Comparison of ENCODE assay signal across 18 cellular contexts in genomic region chr3:186945255-186945823, GRCh38. TPM values are rescaled to one million over a fixed set of nuclear protein-coding genes. Genes with fewer than 3 reads are reported as not detected.
DNase-seq lines count a peak whose midpoint lies in the region; ATAC-seq, FAIRE-seq and TF ChIP-seq lines count a peak whose summit lies in the region.
"Had no signal": no experiment of that assay in that cellular context is flagged by ENCODE, and none has a peak within 500 bp of the region (broad histone marks: within the 10 kb centered on the region; RNA-seq: fewer than 3 reads in every experiment).

No MANE protein-coding gene starts in this region.

- no peak for TF ChIP-seq EP300 in K562 (IDR thresholded peaks at IDR 0.05; ENCODE audit: low read length)

- TF ChIP-seq RAD21 in K562 (CRISPR knock-in tag; conservative IDR thresholded peaks at IDR 0.05 in 1 of 2, IDR thresholded peaks at IDR 0.05 in 1 of 2), result no peak

- CTCF ChIA-PET in K562 (lab: Yijun Ruan, JAX; ENCODE audit: low intra/inter-chr PET ratio), result no interaction called here

- H3K36me3 ChIP-seq in left ventricle myocardium inferior (peaks cover 12% of the 10 kb centered on the region), K562 (ENCODE audit: control insufficient read depth, insufficient read depth, low read length) (peaks cover 60% of the 10 kb centered on the region), mesendoderm (ENCODE audit: control insufficient read depth, insufficient read depth, low read length) (no peaks in the 10 kb centered on the region), upper lobe of right lung (peaks cover 12% of the 10 kb centered on the region)

- H2BK15ac ChIP-seq in mesendoderm (replicated peaks; ENCODE audit: low read depth), result no peak overlapping the region

- H3K4me2 ChIP-seq in K562 (ENCODE audit: insufficient read depth, low read length) (no peak overlapping the region), mesendoderm (ENCODE audit: low read length) (no peak overlapping the region)

- H3K9me3 ChIP-seq in left ventricle myocardium inferior (replicated peaks) (no peaks in the 10 kb centered on the region), K562 (replicated peaks; ENCODE audit: control insufficient read depth, insufficient read depth, low read depth, low read length) (no peaks in the 10 kb centered on the region), upper lobe of right lung (no peaks in the 10 kb centered on the region)

- H3K18ac ChIP-seq in mesendoderm (ENCODE audit: low read length), result no peak overlapping the region

- H3K27ac ChIP-seq in left ventricle myocardium inferior (replicated peaks) (peak overlapping the region; percentile 98), K562 (ENCODE audit: extremely low read depth, low read depth, low read length) (no peak overlapping the region), mesendoderm (ENCODE audit: low read depth, low read length) (peak overlapping the region; percentile 57), upper lobe of right lung (peak overlapping the region; percentile 3)

- no TSS peak for BruUV-seq in K562 (replicated peaks; lab: Mats Ljungman, UMichigan)

- POLR2A ChIA-PET in K562 (lab: Yijun Ruan, JAX), result interaction anchor here (0.6 to 1.3 kb wide), 2 partner anchors 13 to 368 kb away, joined by 3 read pairs; no protein-coding TSS in a partner anchor

- no peaks in the 10 kb centered on the region for H4K20me1 ChIP-seq in K562 (replicated peaks; ENCODE audit: control insufficient read depth, insufficient read depth, low read length)

- no peak for FAIRE-seq in K562 (lab: Jason Lieb, UNC)
- FAIRE-seq: A204.1, D721Med, GM12892 had no signal

- 92% methylated on average over 8 of the region's 8 CpGs for WGBS in K562 (ENCODE audit: insufficient coverage, low coverage, missing lambda C conversion rate)
- no CpG with 5 or more reads among the region's 8 CpGs for WGBS in mesendoderm (ENCODE audit: extremely low coverage, insufficient coverage, low lambda C conversion rate)

- no peak overlapping the region for H2AK5ac ChIP-seq in mesendoderm (ENCODE audit: low read length)

- no peak overlapping the region for H4K5ac ChIP-seq in mesendoderm (ENCODE audit: low read length)

- TF ChIP-seq CTCF in left ventricle myocardium inferior (IDR thresholded peaks at IDR 0.05; ENCODE audit: borderline replicate concordance) (no peak), K562 (IDR thresholded peaks at IDR 0.05 in 2 of 3, conservative IDR thresholded peaks at IDR 0.05 in 1 of 3; ENCODE audit: insufficient read depth in 2 of 3, low read depth in 1 of 3, low read length in 3 of 3) (no peak), upper lobe of right lung (IDR thresholded peaks at IDR 0.05) (no peak)

- TF ChIP-seq POLR2A in K562 (conservative IDR thresholded peaks at IDR 0.05), result no peak

- peaks cover 32% of the 10 kb centered on the region for H3K79me1 ChIP-seq in mesendoderm (ENCODE audit: low read length)

- H3K4ac ChIP-seq in mesendoderm (ENCODE audit: low read depth, low read length), result no peak overlapping the region

- H3K27me3 ChIP-seq in left ventricle myocardium inferior (ENCODE audit: low read depth), result no peaks in the 10 kb centered on the region
- H3K27me3 ChIP-seq in K562 (ENCODE audit: control insufficient read depth in 2 of 2, insufficient read depth in 2 of 2, low read length in 2 of 2), result no peaks in the 10 kb centered on the region
- H3K27me3 ChIP-seq in mesendoderm (ENCODE audit: insufficient read depth, low read length, poor library complexity), result no peaks in the 10 kb centered on the region
- H3K27me3 ChIP-seq in upper lobe of right lung, result no peaks in the 10 kb centered on the region

- intact Hi-C loops in left ventricle myocardium inferior (cut with micrococcal nuclease), result no loop called here
- intact Hi-C loops in cardiac septum (cut with DNase I), result no loop called here
- intact Hi-C loops in K562 (cut with micrococcal nuclease), result no loop called here
- intact Hi-C loops in upper lobe of right lung (cut with DNase I), result no loop called here

- no peak overlapping the region for H3K23ac ChIP-seq in mesendoderm (ENCODE audit: low read length)

- ATAC-seq in K562, result no peak
- ATAC-seq in upper lobe of right lung, result peak; percentile 82
- ATAC-seq in SK-N-SH treated with all-trans-retinoic acid at 6 μM for 48 hours, result no peak
- ATAC-seq: HCT116 had no signal

- H3K79me2 ChIP-seq in K562 (ENCODE audit: control insufficient read depth, insufficient read depth, low read length) (peaks cover 63% of the 10 kb centered on the region), mesendoderm (ENCODE audit: control insufficient read depth, insufficient read depth, low read length) (peaks cover 34% of the 10 kb centered on the region)

- H2BK5ac ChIP-seq in mesendoderm (ENCODE audit: low read length), result no peak overlapping the region

- no peak overlapping the region for H2AFZ ChIP-seq in K562 (ENCODE audit: low read depth, low read length)

- H3K9ac ChIP-seq in K562 (ENCODE audit: insufficient read depth in 1 of 2, low read depth in 2 of 2, low read length in 2 of 2) (no peak overlapping the region), mesendoderm (ENCODE audit: low read length) (no peak overlapping the region)

- H3K4me1 ChIP-seq in left ventricle myocardium inferior (peaks cover 81% of the 10 kb centered on the region), K562 (replicated peaks in 1 of 2; ENCODE audit: control insufficient read depth in 2 of 2, insufficient read depth in 2 of 2, low read length in 2 of 2) (peaks cover 38 to 42% of the 10 kb centered on the region in 2 experiments), mesendoderm (ENCODE audit: control insufficient read depth, low read depth, low read length) (peaks cover 16% of the 10 kb centered on the region), upper lobe of right lung (peaks cover 40% of the 10 kb centered on the region)

- peak overlapping the region; percentile 65 for H3K56ac ChIP-seq in mesendoderm (ENCODE audit: low read length)

- in situ Hi-C loops in K562 (cut with MboI), result no loop called here

- no peak overlapping the region for H4K8ac ChIP-seq in mesendoderm (ENCODE audit: low read depth, low read length)

- no peak overlapping the region for H2BK120ac ChIP-seq in mesendoderm (ENCODE audit: low read depth, low read length)

- H3K9me1 ChIP-seq in K562 (ENCODE audit: control insufficient read depth, insufficient read depth, low read length), result no peaks in the 10 kb centered on the region

- H3K4me3 ChIP-seq in left ventricle myocardium inferior (no peak overlapping the region), K562 (no peak overlapping the region), mesendoderm (ENCODE audit: low read length) (no peak overlapping the region), upper lobe of right lung (no peak overlapping the region)

- DNase-seq in left ventricle myocardium inferior (no peak), cardiac septum (ENCODE audit: low spot score) (no peak), K562 (ENCODE audit: extremely low read depth in 1 of 4, low spot score in 3 of 4) (no peak), mesendoderm (peak; percentile 93), upper lobe of right lung (no peak), COLO829 (ENCODE audit: low spot score) (no peak)
- no peak for DNase-seq in activated CD4-positive, CD25-positive, alpha-beta regulatory T cell treated with anti-CD3 and anti-CD28 coated beads, Interleukin-2, amount 50 U/mL, for 72 hours
- DNase-seq: DMS79 treated with DMSO at 0.1 percent for 48 hours, GDM1, KBM-7, NCI-H1436 treated with DMSO at 0.1 percent for 48 hours, NCI-H2081 treated with DMSO at 0.1 percent for 48 hours, RPMI8226 had no signal

TF ChIP-seq in K562, 482 proteins besides CTCF, POLR2A, EP300 and RAD21 (continues in another document):
- TF ChIP-seq POLR2B (IDR thresholded peaks at IDR 0.05; ENCODE audit: low read depth, partially characterized antibody) (peak; percentile 12), CEBPB (tag; IDR thresholded peaks at IDR 0.05) (no peak)

TF ChIP-seq in SK-N-SH treated with all-trans-retinoic acid at 6 μM for 48 hours, 23 proteins besides CTCF, POLR2A, EP300 and RAD21:
- TF ChIP-seq ZFP3 (CRISPR knock-in tag; IDR thresholded peaks at IDR 0.05), result no peak
- TF ChIP-seq SNAI2 (CRISPR knock-in tag; IDR thresholded peaks at IDR 0.05), result no peak
- no peak for TF ChIP-seq TCF4 (CRISPR knock-in tag; IDR thresholded peaks at IDR 0.05; ENCODE audit: borderline replicate concordance)
- TF ChIP-seq RARB (CRISPR knock-in tag; IDR thresholded peaks at IDR 0.05), result no peak
- TF ChIP-seq TOX (CRISPR knock-in tag; IDR thresholded peaks at IDR 0.05; ENCODE audit: borderline replicate concordance), result no peak
- TF ChIP-seq ZNF8 (CRISPR knock-in tag; IDR thresholded peaks at IDR 0.05), result no peak
- TF ChIP-seq ZNF565 (CRISPR knock-in tag; conservative IDR thresholded peaks at IDR 0.05; ENCODE audit: low read depth), result no peak
- no peak for TF ChIP-seq ZFP30 (CRISPR knock-in tag; IDR thresholded peaks at IDR 0.05)
- no peak for TF ChIP-seq ARNTL (CRISPR knock-in tag; IDR thresholded peaks at IDR 0.05; ENCODE audit: borderline replicate concordance, low read depth)
- no peak for TF ChIP-seq PPARA (CRISPR knock-in tag; IDR thresholded peaks at IDR 0.05; ENCODE audit: borderline replicate concordance)
- no peak for TF ChIP-seq ISL1 (CRISPR knock-in tag; IDR thresholded peaks at IDR 0.05)
- no peak for TF ChIP-seq ESRRG (CRISPR knock-in tag; IDR thresholded peaks at IDR 0.05)
- TF ChIP-seq CSDC2 (CRISPR knock-in tag; IDR thresholded peaks at IDR 0.05), result no peak
- TF ChIP-seq ZC3H10 (CRISPR knock-in tag; IDR thresholded peaks at IDR 0.05), result no peak

RNA-seq across cellular contexts. Expression of gene ST6GAL1, which starts 15.0 kb away (rescaled TPM):
- total RNA-seq in left ventricle myocardium inferior (84.3 TPM), cardiac septum (61.8 TPM), K562 (2014; rRNA removed) (57.1 and 57.4 TPM in 2 replicates), K562 (2014; rRNA removed; fragmentation: Illumina TruSeq; extraction: Trizol) (71.0 and 79.0 TPM in 2 replicates), K562 (2015; rRNA removed; fragmentation: Illumina TruSeq; extraction: Trizol) (39.3 and 42.3 TPM in 2 replicates), K562 (2021) (114 and 135 TPM in 2 replicates), upper lobe of right lung (116 TPM)
- 401 and 438 TPM in 2 replicates for total RNA-seq in K562 (2011; cell fraction: chromatin; rRNA removed; ENCODE audit: low replicate concordance)
- total RNA-seq in K562 (2011; cell fraction: nucleolus; rRNA removed), result 288 and 318 TPM in 2 replicates
- total RNA-seq in K562 (2011; cell fraction: nucleoplasm; rRNA removed), result 391 and 510 TPM in 2 replicates
- polyA plus RNA-seq in K562 (2011; rRNA removed) (93.3 and 144 TPM in 2 replicates), K562 (2014; fragmentation: Illumina TruSeq; extraction: Trizol) (108 and 145 TPM in 2 replicates), K562 (2014; fragmentation: Nextera tagmentation; extraction: Ambion mirVana) (10 to 100 TPM; 31.9 to 43.0 TPM), K562 (2014; rRNA removed) (74.1 and 80.6 TPM in 2 replicates)
- 75.4 and 100 TPM in 2 replicates for polyA plus RNA-seq in K562 (2011; cell fraction: cytosol; rRNA removed)
- polyA plus RNA-seq in K562 (2011; cell fraction: nucleus; rRNA removed), result 62.0 and 106 TPM in 2 replicates
- polyA plus RNA-seq in K562 (2012), result 65.3 and 96.3 TPM in 2 replicates
- polyA minus RNA-seq in K562 (2011; rRNA and poly(A)+ RNA removed), result 163 and 272 TPM in 2 replicates
- polyA minus RNA-seq in K562 (2011; cell fraction: cytosol; rRNA and poly(A)+ RNA removed), result 58.4 and 107 TPM in 2 replicates
- polyA minus RNA-seq in K562 (2011; cell fraction: nucleus; rRNA and poly(A)+ RNA removed), result 86.4 and 113 TPM in 2 replicates
- 47.2 TPM for polyA plus RNA-seq in mesendoderm (2013, experiment 1 of 2)
- 46.4 TPM for polyA plus RNA-seq in mesendoderm (2013, experiment 2 of 2)
